7 cellular contexts compared by ENCODE assay signal in genomic region chr4:110413807-110414580, GRCh38.
A peak's percentile ranks its signal among the peaks of the same experiment; 100 is the strongest.
DNase-seq lines count a peak whose midpoint lies in the region; FAIRE-seq and TF ChIP-seq lines count a peak whose summit lies in the region.
"Not testable (repeated sequence)": the region's sequence is repeated elsewhere in the genome, so short reads cannot be mapped to it uniquely, and the experiment has no call there.

No MANE protein-coding gene starts in this region.

- H3K36me3 ChIP-seq in astrocyte (ENCODE audit: insufficient read depth, low read length); fibroblast of lung (ENCODE audit: control insufficient read depth, insufficient read depth, low read length); hepatocyte (replicated peaks; ENCODE audit: insufficient read depth, low read depth); mesenchymal stem cell (ENCODE audit: control insufficient read depth in 1 of 2, insufficient read depth in 2 of 2, low read depth in 1 of 2, low read length in 2 of 2): not testable (repeated sequence)

- peak; percentile 55 for FAIRE-seq in astrocyte (lab: Jason Lieb, UNC)

- not testable (repeated sequence) for H3K14ac ChIP-seq in mesenchymal stem cell (ENCODE audit: low read length in 2 of 2)

- H3K4me3 Mint-ChIP-seq in astrocyte (ENCODE audit: unreplicated experiment); osteocyte (ENCODE audit: unreplicated experiment): not testable (repeated sequence)

- not testable (repeated sequence) for H3K36me3 Mint-ChIP-seq in astrocyte (ENCODE audit: low read depth, unreplicated experiment); osteocyte (ENCODE audit: unreplicated experiment)

- H3K79me1 ChIP-seq in mesenchymal stem cell (replicated peaks; ENCODE audit: low read length, poor library complexity, severe bottlenecking): not testable (repeated sequence)

- H4K91ac ChIP-seq in mesenchymal stem cell (ENCODE audit: low read length): not testable (repeated sequence)

- H4K8ac ChIP-seq in mesenchymal stem cell (ENCODE audit: low read length): not testable (repeated sequence)

- H3K4ac ChIP-seq in mesenchymal stem cell (ENCODE audit: low read depth in 1 of 2, low read length in 2 of 2): not testable (repeated sequence)

- H3K27ac Mint-ChIP-seq in astrocyte (ENCODE audit: unreplicated experiment) (peak overlapping the region; percentile 21), osteocyte (ENCODE audit: unreplicated experiment) (peak overlapping the region; percentile 70)

- H2BK12ac ChIP-seq in mesenchymal stem cell (ENCODE audit: low read length in 2 of 2): not testable (repeated sequence)

- H2AFZ ChIP-seq in astrocyte (ENCODE audit: low read depth, low read length); fibroblast of lung (ENCODE audit: low read length); hepatocyte; mesenchymal stem cell (ENCODE audit: low read depth, low read length): not testable (repeated sequence)

- H2BK120ac ChIP-seq in mesenchymal stem cell (ENCODE audit: low read depth, low read length): not testable (repeated sequence)

- not testable (repeated sequence) for H3K9me3 ChIP-seq in astrocyte (ENCODE audit: insufficient read depth, low read depth, low read length); fibroblast of lung (ENCODE audit: control insufficient read depth, insufficient read depth, low read depth, low read length); hepatocyte (ENCODE audit: low read depth); mesenchymal stem cell (ENCODE audit: control insufficient read depth, low read length)

- H3K9me3 Mint-ChIP-seq in astrocyte (ENCODE audit: unreplicated experiment): peaks cover 14% of the 10 kb centered on the region
- not testable (repeated sequence) for H3K9me3 Mint-ChIP-seq in osteocyte (ENCODE audit: unreplicated experiment)

- DNase-seq in LHCN-M2 (ENCODE audit: low read depth) (peak; percentile 95), NCI-H345 (lab: John Stamatoyannopoulos, UW) (peak; percentile 42), astrocyte (ENCODE audit: low read depth) (peak; percentile 70), fibroblast of lung (ENCODE audit: low read depth in 2 of 2) (peak; percentile 37 to 78)
- not testable (repeated sequence) for DNase-seq in hepatocyte (ENCODE audit: low spot score); mesenchymal stem cell; osteocyte (ENCODE audit: extremely low spot score, unreplicated experiment)

- peaks cover 13% of the 10 kb centered on the region for H3K4me1 Mint-ChIP-seq in astrocyte (ENCODE audit: low read depth, unreplicated experiment)
- H3K4me1 Mint-ChIP-seq in osteocyte (ENCODE audit: unreplicated experiment): peaks cover 23% of the 10 kb centered on the region

- not testable (repeated sequence) for H3K27me3 ChIP-seq in astrocyte (ENCODE audit: insufficient read depth, low read length); fibroblast of lung (ENCODE audit: control insufficient read depth, insufficient read depth, low read length); hepatocyte; mesenchymal stem cell (ENCODE audit: control insufficient read depth in 1 of 2, insufficient read depth in 1 of 2, low read length in 2 of 2)

- H3K27ac ChIP-seq in astrocyte (ENCODE audit: low read depth, low read length); fibroblast of lung (ENCODE audit: insufficient read depth, low read length): not testable (repeated sequence)
- H3K27ac ChIP-seq in hepatocyte: peak overlapping the region; percentile 40
- H3K27ac ChIP-seq in mesenchymal stem cell (ENCODE audit: low read length, poor library complexity, severe bottlenecking): peak overlapping the region; percentile 65

- H3K27me3 Mint-ChIP-seq in astrocyte (ENCODE audit: low read depth, unreplicated experiment); osteocyte (ENCODE audit: unreplicated experiment): not testable (repeated sequence)

- not testable (repeated sequence) for TF ChIP-seq CTCF in astrocyte (IDR thresholded peaks at IDR 0.05; ENCODE audit: insufficient read depth, low read depth, low read length); fibroblast of lung (conservative IDR thresholded peaks at IDR 0.05 in 1 of 2, IDR thresholded peaks at IDR 0.05 in 1 of 2; ENCODE audit: low read depth in 1 of 2, low read length in 2 of 2); hepatocyte (IDR thresholded peaks at IDR 0.05; ENCODE audit: poor library complexity); osteocyte (IDR thresholded peaks at IDR 0.05)

- peak overlapping the region; percentile 24 for H2BK5ac ChIP-seq in mesenchymal stem cell (ENCODE audit: low read depth, low read length, poor library complexity, severe bottlenecking)

- H3K18ac ChIP-seq in mesenchymal stem cell (ENCODE audit: low read depth in 1 of 2, low read length in 2 of 2): not testable (repeated sequence)

- not testable (repeated sequence) for H4K20me1 ChIP-seq in astrocyte (ENCODE audit: insufficient read depth, low read length); fibroblast of lung (ENCODE audit: control insufficient read depth, extremely low read depth, insufficient read depth, low read length); hepatocyte (ENCODE audit: insufficient read depth, poor library complexity, severe bottlenecking)

- WGBS in hepatocyte (ENCODE audit: low lambda C conversion rate, missing lambda C conversion rate): 69% methylated on average over 6 of the region's 6 CpGs
- WGBS in mesenchymal stem cell: 67% methylated on average over 5 of the region's 6 CpGs

- not testable (repeated sequence) for H3K79me2 ChIP-seq in astrocyte (ENCODE audit: insufficient read depth, low read length); fibroblast of lung (ENCODE audit: control insufficient read depth, insufficient read depth, low read length); hepatocyte

- not testable (repeated sequence) for H3K4me1 ChIP-seq in astrocyte (ENCODE audit: insufficient read depth, low read length); fibroblast of lung (ENCODE audit: control insufficient read depth, extremely low read depth, insufficient read depth, low read length); mesenchymal stem cell (ENCODE audit: control insufficient read depth, insufficient read depth, low read depth, low read length)
- peaks cover 21% of the 10 kb centered on the region for H3K4me1 ChIP-seq in hepatocyte (ENCODE audit: insufficient read depth)

- H3K23ac ChIP-seq in mesenchymal stem cell (ENCODE audit: low read length in 2 of 2): not testable (repeated sequence)

- H2AK5ac ChIP-seq in mesenchymal stem cell (ENCODE audit: low read length, severe bottlenecking): peak overlapping the region; percentile 65

- not testable (repeated sequence) for H3K9ac ChIP-seq in astrocyte (ENCODE audit: low read length); fibroblast of lung (ENCODE audit: insufficient read depth, low read length); mesenchymal stem cell (ENCODE audit: low read length)

- not testable (repeated sequence) for H3K4me3 ChIP-seq in astrocyte (ENCODE audit: insufficient read depth, low read depth, low read length); fibroblast of lung (replicated peaks in 1 of 4; ENCODE audit: control extremely low read depth in 1 of 4, insufficient read depth in 1 of 4, low read depth in 3 of 4, low read length in 4 of 4); hepatocyte; mesenchymal stem cell (ENCODE audit: insufficient read depth in 1 of 2, low read depth in 1 of 2, low read length in 2 of 2)

- peak overlapping the region; percentile 59 for H3K4me2 ChIP-seq in astrocyte (ENCODE audit: low read length)
- not testable (repeated sequence) for H3K4me2 ChIP-seq in fibroblast of lung (ENCODE audit: extremely low read depth, insufficient read depth, low read length); hepatocyte; mesenchymal stem cell (ENCODE audit: low read length, poor library complexity, severe bottlenecking)

- H2BK15ac ChIP-seq in mesenchymal stem cell (ENCODE audit: low read depth, poor library complexity, severe bottlenecking): not testable (repeated sequence)

- H3K9me2 ChIP-seq in hepatocyte (replicated peaks; ENCODE audit: insufficient read depth): not testable (repeated sequence)
